In the genomic region with DNA sequence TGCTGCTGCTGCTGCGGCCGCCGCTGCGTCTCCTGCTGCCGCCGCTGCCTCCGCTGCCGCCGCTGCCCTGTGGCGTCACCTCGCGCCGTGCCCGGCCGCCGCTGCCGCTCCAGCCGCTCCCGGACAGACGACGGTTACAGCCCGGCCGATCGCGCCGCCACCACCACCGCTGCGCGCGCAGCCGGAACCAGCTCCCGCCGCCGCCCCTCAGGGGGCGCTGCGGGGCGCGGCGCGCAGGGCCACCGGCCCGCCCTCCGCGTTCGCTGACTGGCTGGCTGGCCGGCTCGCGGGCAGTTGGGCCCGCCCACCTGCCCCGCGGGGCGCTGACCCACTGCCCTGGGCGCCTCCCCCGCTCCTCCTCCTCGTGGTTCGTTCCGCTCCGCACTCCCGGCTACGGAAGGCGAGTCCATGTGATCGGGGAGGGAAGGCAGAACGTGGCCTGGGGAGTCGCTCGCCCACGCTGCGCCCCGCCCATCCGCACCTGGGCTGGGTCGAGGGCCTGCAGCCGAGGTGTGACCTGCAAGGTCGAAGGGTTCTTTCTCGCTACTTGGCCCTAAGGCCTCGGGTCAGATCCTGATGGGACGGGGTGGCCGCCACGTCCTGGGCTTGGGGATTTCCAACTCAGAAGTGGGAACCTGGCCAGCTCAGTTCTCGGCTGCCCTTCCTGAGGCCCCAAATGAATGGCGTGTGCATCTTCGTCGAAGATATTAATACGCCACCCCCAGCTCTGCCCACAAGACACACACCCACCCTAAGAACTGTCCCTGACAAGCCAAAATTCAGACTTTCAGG, we compare ENCODE assay signal across 8 cellular contexts. TPM values are rescaled to one million over a fixed set of nuclear protein-coding genes. Genes with fewer than 3 reads are reported as not detected.
A peak's percentile ranks its signal among the peaks of the same experiment; 100 is the strongest.
DNase-seq lines count a peak whose midpoint lies in the region; TF ChIP-seq lines count a peak whose summit lies in the region.

Gene PTP4A2, minus strand, starts transcription at position 185 of the 792 bp plus-strand sequence. CDS start 19,303 bp downstream, outside the sequence.

- H3K9me3 ChIP-seq in H9 (ENCODE audit: control insufficient read depth, low read depth, low read length) (no peaks in the 10 kb centered on the region), MG63 (no peaks in the 10 kb centered on the region), SJCRH30 (replicated peaks) (no peaks in the 10 kb centered on the region), neuron (ENCODE audit: low read length) (no peaks in the 10 kb centered on the region)

- DNase-seq in GM03348 (ENCODE audit: low spot score) (peak; percentile 98), H9 (peak; percentile 98), MG63 (peak; percentile 98), SJCRH30 (peak; percentile 96), foreskin melanocyte (peak; percentile 86)
- peak; percentile 80 for DNase-seq in activated naive CD4-positive, alpha-beta T cell treated with Interleukin-2 at 50 U/mL for 16 hours

- H3K36me3 ChIP-seq in MG63 (peaks cover 18% of the 10 kb centered on the region), SJCRH30 (no peaks in the 10 kb centered on the region; the same call in 1 of the 2 replicates), neuron (ENCODE audit: insufficient read depth, low read length) (no peaks in the 10 kb centered on the region)

- no peak within 1 kb of the TSS for H3T11ph ChIP-seq in H9 (ENCODE audit: low read length)

- peak within 1 kb of the TSS; percentile 90 for H3K4me2 ChIP-seq in H9 (ENCODE audit: insufficient read depth, insufficient read length, low read length)

- no peaks in the 10 kb centered on the region for H3K9me3 Mint-ChIP-seq in H9

- peaks cover 40 to 53% of the 10 kb centered on the region in 2 experiments for H3K4me1 Mint-ChIP-seq in H9

- TF ChIP-seq CTCF in H9 (conservative IDR thresholded peaks at IDR 0.05) (peak; percentile 55; the same call in 2 of the 3 replicates), subcutaneous adipose tissue (IDR thresholded peaks at IDR 0.05; ENCODE audit: low read depth) (no peak)

- no peak within 1 kb of the TSS for H3K23ac ChIP-seq in H9 (ENCODE audit: insufficient read length, low read depth, low read length)

- H4K91ac ChIP-seq in H9 (ENCODE audit: insufficient read length, low read depth, low read length), result no peak within 1 kb of the TSS

- H4K5ac ChIP-seq in H9 (ENCODE audit: insufficient read length, low read depth, low read length), result no peak within 1 kb of the TSS

- peak within 1 kb of the TSS; percentile 65 for H3K14ac ChIP-seq in H9 (ENCODE audit: insufficient read depth, low read length)

- peaks cover 32% of the 10 kb centered on the region for H3K79me2 ChIP-seq in H9 (ENCODE audit: insufficient read depth, low read length)

- no peak within 1 kb of the TSS for H4K8ac ChIP-seq in H9 (replicated peaks; ENCODE audit: insufficient read length, low read depth, low read length)

- peaks cover 4% of the 10 kb centered on the region for H4K20me1 ChIP-seq in H9 (ENCODE audit: control insufficient read depth, insufficient read depth, insufficient read length)

- no peak within 1 kb of the TSS for H3K4ac ChIP-seq in H9 (ENCODE audit: low read depth, low read length)

- peak within 1 kb of the TSS; percentile 95 to 98 for H3K4me3 Mint-ChIP-seq in H9

- no peak within 1 kb of the TSS for H2BK5ac ChIP-seq in H9 (ENCODE audit: insufficient read length, low read length)

- H3K4me1 ChIP-seq in H9 (ENCODE audit: insufficient read depth, low read length) (peaks cover 6% of the 10 kb centered on the region; the same call in 1 of the 2 replicates), SJCRH30 (peaks cover 34% of the 10 kb centered on the region), neuron (ENCODE audit: insufficient read depth, low read length) (peaks cover 21% of the 10 kb centered on the region)

- H3K18ac ChIP-seq in H9 (ENCODE audit: insufficient read length, low read depth, low read length), result peak within 1 kb of the TSS; percentile 76

- H2AFZ ChIP-seq in H9 (ENCODE audit: low read length), result no peak within 1 kb of the TSS
- H2AFZ ChIP-seq in neuron (ENCODE audit: low read depth, low read length), result peak within 1 kb of the TSS; percentile 52

- H3K9ac ChIP-seq in H9 (ENCODE audit: extremely low read depth, insufficient read length, low read length), result peak within 1 kb of the TSS; percentile 93

- H3K27me3 Mint-ChIP-seq in H9 (ENCODE audit: low read depth), result peaks cover 9% of the 10 kb centered on the region

- no peak within 1 kb of the TSS for H2BK120ac ChIP-seq in H9 (ENCODE audit: low read depth, low read length, poor library complexity, severe bottlenecking)

- no peak within 1 kb of the TSS for H3K27ac ChIP-seq in H9 (ENCODE audit: insufficient read length, low read depth, low read length)
- peak within 1 kb of the TSS; percentile 63 for H3K27ac ChIP-seq in SJCRH30

- H2AK5ac ChIP-seq in H9 (ENCODE audit: insufficient read length, low read length), result no peak within 1 kb of the TSS

- H3K56ac ChIP-seq in H9 (ENCODE audit: insufficient read length, low read depth, low read length), result no peak within 1 kb of the TSS

- H3K23me2 ChIP-seq in H9 (ENCODE audit: insufficient read length, low read depth, low read length, poor library complexity, severe bottlenecking), result peaks cover 6% of the 10 kb centered on the region

- H3K4me3 ChIP-seq in MG63 (peak within 1 kb of the TSS; percentile 73), SJCRH30 (peak within 1 kb of the TSS; percentile 59), neuron (ENCODE audit: low read length) (peak within 1 kb of the TSS; percentile 73)

- WGBS in H9 (ENCODE audit: extremely low coverage, insufficient read length, low lambda C conversion rate), result no CpG with 5 or more reads among the region's 82 CpGs

- H2BK20ac ChIP-seq in H9 (ENCODE audit: low read depth, low read length, poor library complexity, severe bottlenecking), result no peak within 1 kb of the TSS

- no peaks in the 10 kb centered on the region for H3K79me1 ChIP-seq in H9 (ENCODE audit: insufficient read depth, low read depth, low read length, poor library complexity, severe bottlenecking)

- no peaks in the 10 kb centered on the region; a peak in 3 of 7 replicates for H3K36me3 Mint-ChIP-seq in H9 (ENCODE audit: insufficient read depth in 1 of 3, low read depth in 3 of 3)

- H2BK12ac ChIP-seq in H9 (ENCODE audit: insufficient read length, low read depth, low read length), result no peak within 1 kb of the TSS

- no peaks in the 10 kb centered on the region for H3K27me3 ChIP-seq in H9 (ENCODE audit: insufficient read depth, low read length)
- no peaks in the 10 kb centered on the region for H3K27me3 ChIP-seq in MG63
- H3K27me3 ChIP-seq in SJCRH30, result no peaks in the 10 kb centered on the region
- no peaks in the 10 kb centered on the region for H3K27me3 ChIP-seq in neuron (ENCODE audit: insufficient read depth, low read length)

- H2BK15ac ChIP-seq in H9 (ENCODE audit: low read depth, low read length), result no peak within 1 kb of the TSS

- peak within 1 kb of the TSS in 2 of 3 experiments; percentile 90 to 91; a peak in 4 of 7 replicates for H3K27ac Mint-ChIP-seq in H9

RNA-seq across cellular contexts. Expression of gene PTP4A2, which starts in this region (rescaled TPM):
- total RNA-seq in H9 (2021), result 191 and 192 TPM in 2 replicates
- 321 and 754 TPM in 2 replicates for total RNA-seq in MG63 (2014; rRNA removed; shearing (Covaris generic); ENCODE audit: low replicate concordance)
- 311 and 314 TPM in 2 replicates for total RNA-seq in SJCRH30 (2014; rRNA removed; shearing (Covaris generic))
- 100 to 1,000 TPM; 223 to 778 (median 268) TPM for total RNA-seq in subcutaneous adipose tissue
